Comparison of ENCODE assay signal across 21 cellular contexts in the genomic region with DNA sequence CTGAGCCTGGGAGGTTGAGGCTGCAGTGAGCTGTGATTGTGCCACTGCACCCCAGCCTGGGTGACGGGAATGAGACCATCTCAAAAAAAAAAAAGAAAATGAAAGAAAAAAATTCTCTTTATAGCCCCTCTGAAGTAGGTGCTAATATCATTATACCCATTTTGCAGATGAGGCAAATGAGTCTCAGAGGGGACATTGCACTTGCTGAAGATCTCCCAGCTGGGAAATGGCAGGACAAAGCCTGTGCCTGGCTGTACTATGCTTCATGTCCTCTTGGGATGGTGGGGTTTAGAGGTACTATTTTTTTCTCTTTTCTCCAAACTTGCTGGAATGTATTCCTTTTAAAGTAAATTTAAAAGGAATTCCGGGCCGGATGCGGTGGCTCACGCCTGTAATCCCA. TPM values are rescaled to one million over a fixed set of nuclear protein-coding genes. Genes with fewer than 3 reads are reported as not detected.
A peak's percentile ranks its signal among the peaks of the same experiment; 100 is the strongest.
DNase-seq lines count a peak whose midpoint lies in the region; ATAC-seq, FAIRE-seq and TF ChIP-seq lines count a peak whose summit lies in the region.
"Had no signal": no experiment of that assay in that cellular context is flagged by ENCODE, and none has a peak within 500 bp of the region (broad histone marks: within the 10 kb centered on the region; RNA-seq: fewer than 3 reads in every experiment).

No MANE protein-coding gene starts in this region.

- H3K23ac ChIP-seq in H9 (ENCODE audit: insufficient read length, low read depth, low read length): no peak overlapping the region

- H3T11ph ChIP-seq in H9 (ENCODE audit: low read length): no peak overlapping the region

- FAIRE-seq in kidney (lab: Jason Lieb, UNC): no peak
- FAIRE-seq: GM12878, GM18507, HTR-8/SVneo had no signal

- H3K9ac ChIP-seq in H9 (ENCODE audit: extremely low read depth, insufficient read length, low read length) (no peak overlapping the region), PC-3 (ENCODE audit: low read length) (no peak overlapping the region), kidney (ENCODE audit: low read length in 2 of 2) (no peak overlapping the region)
- H3K9ac ChIP-seq: BLaER1 treated with 17β-estradiol and CSF1 and Interleukin-3, amounts not matched to agents 10 nM and 100 nM had no signal

- H3K4me1 ChIP-seq in H9 (ENCODE audit: insufficient read depth, low read length) (peaks cover 11% of the 10 kb centered on the region; the same call in 1 of the 2 replicates), PC-3 (ENCODE audit: insufficient read depth, low read length) (peaks cover 8% of the 10 kb centered on the region; the same call in 1 of the 2 replicates), hepatocyte (ENCODE audit: insufficient read depth) (no peaks in the 10 kb centered on the region), kidney (ENCODE audit: control insufficient read depth in 1 of 2, insufficient read depth in 1 of 2, low read depth in 1 of 2, low read length in 2 of 2) (peaks cover 0 to 6% of the 10 kb centered on the region in 2 donors)

- H3K56ac ChIP-seq in H9 (ENCODE audit: insufficient read length, low read depth, low read length): no peak overlapping the region

- H3K27ac Mint-ChIP-seq in H9: peak overlapping the region in 2 of 3 experiments; percentile 96 to 97; a peak in 3 of 7 replicates
- no peak overlapping the region for H3K27ac Mint-ChIP-seq in activated T-helper 17 cell treated with anti-CD3 and anti-CD28 coated beads, Interleukin-2, amount 50 U/mL, for 72 hours
- H3K27ac Mint-ChIP-seq in activated CD8-positive, alpha-beta memory T cell treated with anti-CD3 and anti-CD28 coated beads, Interleukin-2, amount 10 ng/mL, durations not matched to agents 7 days and 5 days: no peak overlapping the region
- H3K27ac Mint-ChIP-seq: CD4-positive, alpha-beta T cell; HFFc6; IgD-negative memory B cell had no signal

- H3K9me3 ChIP-seq in H9 (ENCODE audit: control insufficient read depth, low read depth, low read length) (no peaks in the 10 kb centered on the region), PC-3 (ENCODE audit: low read length) (no peaks in the 10 kb centered on the region), hepatocyte (ENCODE audit: low read depth) (no peaks in the 10 kb centered on the region), kidney (ENCODE audit: control insufficient read depth in 1 of 2, low read length in 2 of 2) (no peaks in the 10 kb centered on the region)
- H3K9me3 ChIP-seq: BLaER1 treated with 17β-estradiol and CSF1 and Interleukin-3, amounts not matched to agents 10 nM and 100 nM had no signal

- no peak overlapping the region for H2AK5ac ChIP-seq in H9 (ENCODE audit: insufficient read length, low read length)

- no peaks in the 10 kb centered on the region for H3F3A ChIP-seq in PC-3 (ENCODE audit: low read length, unreplicated experiment)

- no peak overlapping the region for H2BK5ac ChIP-seq in H9 (ENCODE audit: insufficient read length, low read length)

- H3K4me3 ChIP-seq in PC-3 (ENCODE audit: low read length) (no peak overlapping the region; the same call in 1 of the 2 replicates), hepatocyte (no peak overlapping the region), kidney (ENCODE audit: low read length in 2 of 2) (no peak overlapping the region)
- H3K4me3 ChIP-seq: BLaER1 treated with 17β-estradiol and CSF1 and Interleukin-3, amounts not matched to agents 10 nM and 100 nM; GM12878 had no signal

- H2AFZ ChIP-seq in H9 (ENCODE audit: low read length) (no peak overlapping the region), PC-3 (ENCODE audit: low read length) (no peak overlapping the region), hepatocyte (no peak overlapping the region)

- no peak overlapping the region for H3K14ac ChIP-seq in H9 (ENCODE audit: insufficient read depth, low read length)

- no peak overlapping the region for H4K8ac ChIP-seq in H9 (replicated peaks; ENCODE audit: insufficient read length, low read depth, low read length)

- H3K27me3 ChIP-seq in H9 (ENCODE audit: insufficient read depth, low read length) (no peaks in the 10 kb centered on the region), PC-3 (ENCODE audit: low read length) (no peaks in the 10 kb centered on the region), hepatocyte (no peaks in the 10 kb centered on the region)
- H3K27me3 ChIP-seq: BLaER1 treated with 17β-estradiol and CSF1 and Interleukin-3, amounts not matched to agents 10 nM and 100 nM had no signal

- no peak overlapping the region for H3K18ac ChIP-seq in H9 (ENCODE audit: insufficient read length, low read depth, low read length)

- TF ChIP-seq CTCF in H9 (conservative IDR thresholded peaks at IDR 0.05): no peak
- no peak for TF ChIP-seq CTCF in PC-3 (conservative IDR thresholded peaks at IDR 0.05; ENCODE audit: low read depth, low read length)
- no peak for TF ChIP-seq CTCF in hepatocyte (IDR thresholded peaks at IDR 0.05; ENCODE audit: poor library complexity)
- TF ChIP-seq CTCF in kidney (IDR thresholded peaks at IDR 0.05; ENCODE audit: borderline replicate concordance, extremely low read depth, insufficient read depth): no peak

- H3K4ac ChIP-seq in H9 (ENCODE audit: low read depth, low read length): no peak overlapping the region

- peaks cover 2% of the 10 kb centered on the region; the same call in 1 of the 2 replicates for H3K27me3 Mint-ChIP-seq in H9 (ENCODE audit: low read depth)
- H3K27me3 Mint-ChIP-seq in activated T-helper 17 cell treated with anti-CD3 and anti-CD28 coated beads, Interleukin-2, amount 50 U/mL, for 72 hours: peaks cover 13% of the 10 kb centered on the region
- H3K27me3 Mint-ChIP-seq in activated CD8-positive, alpha-beta memory T cell treated with anti-CD3 and anti-CD28 coated beads, Interleukin-2, amount 10 ng/mL, durations not matched to agents 7 days and 5 days: peaks cover 14% of the 10 kb centered on the region

- no peaks in the 10 kb centered on the region; a peak in 1 of 5 replicates for H3K9me3 Mint-ChIP-seq in H9
- no peaks in the 10 kb centered on the region for H3K9me3 Mint-ChIP-seq in activated T-helper 17 cell treated with anti-CD3 and anti-CD28 coated beads, Interleukin-2, amount 50 U/mL, for 72 hours
- H3K9me3 Mint-ChIP-seq in activated CD8-positive, alpha-beta memory T cell treated with anti-CD3 and anti-CD28 coated beads, Interleukin-2, amount 10 ng/mL, durations not matched to agents 7 days and 5 days (ENCODE audit: low read depth): no peaks in the 10 kb centered on the region
- H3K9me3 Mint-ChIP-seq: CD4-positive, alpha-beta T cell; HFFc6; IgD-negative memory B cell had no signal

- H2BK15ac ChIP-seq in H9 (ENCODE audit: low read depth, low read length): no peak overlapping the region

- H3K4me3 Mint-ChIP-seq in H9: peak overlapping the region; percentile 86 to 91
- no peak overlapping the region for H3K4me3 Mint-ChIP-seq in activated T-helper 17 cell treated with anti-CD3 and anti-CD28 coated beads, Interleukin-2, amount 50 U/mL, for 72 hours
- no peak overlapping the region for H3K4me3 Mint-ChIP-seq in activated CD8-positive, alpha-beta memory T cell treated with anti-CD3 and anti-CD28 coated beads, Interleukin-2, amount 10 ng/mL, durations not matched to agents 7 days and 5 days
- H3K4me3 Mint-ChIP-seq: CD4-positive, alpha-beta T cell; HFFc6; IgD-negative memory B cell had no signal

- no peak overlapping the region for H2BK120ac ChIP-seq in H9 (ENCODE audit: low read depth, low read length, poor library complexity, severe bottlenecking)

- H4K91ac ChIP-seq in H9 (ENCODE audit: insufficient read length, low read depth, low read length): no peak overlapping the region

- H3K36me3 Mint-ChIP-seq in H9 (ENCODE audit: insufficient read depth in 1 of 3, low read depth in 3 of 3): peaks cover 0 to 11% (median 9%) of the 10 kb centered on the region in 3 experiments; a peak in 5 of 7 replicates
- H3K36me3 Mint-ChIP-seq in activated T-helper 17 cell treated with anti-CD3 and anti-CD28 coated beads, Interleukin-2, amount 50 U/mL, for 72 hours (ENCODE audit: low read depth): no peaks in the 10 kb centered on the region
- H3K36me3 Mint-ChIP-seq in activated CD8-positive, alpha-beta memory T cell treated with anti-CD3 and anti-CD28 coated beads, Interleukin-2, amount 10 ng/mL, durations not matched to agents 7 days and 5 days: no peaks in the 10 kb centered on the region

- no peaks in the 10 kb centered on the region for H4K20me1 ChIP-seq in H9 (ENCODE audit: control insufficient read depth, insufficient read depth, insufficient read length)
- no peaks in the 10 kb centered on the region for H4K20me1 ChIP-seq in PC-3 (ENCODE audit: low read length)
- no peaks in the 10 kb centered on the region for H4K20me1 ChIP-seq in hepatocyte (ENCODE audit: insufficient read depth, poor library complexity, severe bottlenecking)
- H4K20me1 ChIP-seq: BLaER1 treated with 17β-estradiol and CSF1 and Interleukin-3, amounts not matched to agents 10 nM and 100 nM had no signal

- no CpG with 5 or more reads among the region's 5 CpGs for WGBS in H9 (ENCODE audit: extremely low coverage, insufficient read length, low lambda C conversion rate)
- WGBS in hepatocyte (ENCODE audit: low lambda C conversion rate, missing lambda C conversion rate): 55% methylated on average over 5 of the region's 5 CpGs

- no peaks in the 10 kb centered on the region for H3K9me2 ChIP-seq in PC-3 (replicated peaks; ENCODE audit: low read length)
- no peaks in the 10 kb centered on the region for H3K9me2 ChIP-seq in hepatocyte (replicated peaks; ENCODE audit: insufficient read depth)

- H2BK12ac ChIP-seq in H9 (ENCODE audit: insufficient read length, low read depth, low read length): no peak overlapping the region

- H3K27ac ChIP-seq in H9 (ENCODE audit: insufficient read length, low read depth, low read length) (no peak overlapping the region), PC-3 (ENCODE audit: low read length) (no peak overlapping the region), hepatocyte (no peak overlapping the region), kidney (ENCODE audit: low read depth in 2 of 2, low read length in 2 of 2) (no peak overlapping the region)
- H3K27ac ChIP-seq: BLaER1 treated with 17β-estradiol and CSF1 and Interleukin-3, amounts not matched to agents 10 nM and 100 nM had no signal

- intact Hi-C loops in PC-3 (cut with micrococcal nuclease): no loop called here
- intact Hi-C loops in kidney (cut with DNase I): no loop called here

- DNase-seq in H9: no peak
- no peak for DNase-seq in PC-3
- no peak for DNase-seq in hepatocyte (ENCODE audit: low spot score)
- DNase-seq in kidney: peak; percentile 23
- DNase-seq in activated T-cell treated with anti-CD3 and anti-CD28 coated beads, Interleukin-2, amount 50 U/mL, for 1 hour: no peak
- DNase-seq in activated CD8-positive, alpha-beta memory T cell treated with anti-CD3 and anti-CD28 coated beads, Interleukin-2, amount 10 ng/mL, durations not matched to agents 7 days and 5 days: no peak
- DNase-seq in NCI-H146 (lab: John Stamatoyannopoulos, UW): no peak
- DNase-seq: ACHN; Calu3; CD4-positive, alpha-beta T cell; DMS 273 treated with DMSO at 0.1 percent for 48 hours; GOT3; HCEC 1CT; HFFc6 had no signal

- no peak overlapping the region for H4K5ac ChIP-seq in H9 (ENCODE audit: insufficient read length, low read depth, low read length)

- H3K36me3 ChIP-seq in PC-3 (ENCODE audit: low read depth, low read length) (no peaks in the 10 kb centered on the region), hepatocyte (replicated peaks; ENCODE audit: insufficient read depth, low read depth) (no peaks in the 10 kb centered on the region), kidney (ENCODE audit: control insufficient read depth in 1 of 2, insufficient read depth in 2 of 2, low read length in 2 of 2) (no peaks in the 10 kb centered on the region)
- H3K36me3 ChIP-seq: BLaER1 treated with 17β-estradiol and CSF1 and Interleukin-3, amounts not matched to agents 10 nM and 100 nM had no signal

- no TSS peak for BruUV-seq in PC-3 (replicated peaks; lab: Mats Ljungman, UMichigan)

- peaks cover 60 to 63% of the 10 kb centered on the region in 2 experiments for H3K4me1 Mint-ChIP-seq in H9
- peaks cover 9% of the 10 kb centered on the region for H3K4me1 Mint-ChIP-seq in activated T-helper 17 cell treated with anti-CD3 and anti-CD28 coated beads, Interleukin-2, amount 50 U/mL, for 72 hours
- peaks cover 41% of the 10 kb centered on the region for H3K4me1 Mint-ChIP-seq in activated CD8-positive, alpha-beta memory T cell treated with anti-CD3 and anti-CD28 coated beads, Interleukin-2, amount 10 ng/mL, durations not matched to agents 7 days and 5 days

- H3K79me1 ChIP-seq in H9 (ENCODE audit: insufficient read depth, low read depth, low read length, poor library complexity, severe bottlenecking): peaks cover 4% of the 10 kb centered on the region

- CTCF ChIA-PET in PC-3 (lab: Charles Lee): interaction anchor here (0.6 kb wide), 2 partner anchors 43 to 45 kb away, joined by 4 to 6 read pairs; no protein-coding TSS in a partner anchor
- CTCF ChIA-PET in activated CD8-positive, alpha-beta memory T cell treated with anti-CD3 and anti-CD28 coated beads, Interleukin-2, amount 10 ng/mL, durations not matched to agents 7 days and 5 days (lab: Charles Lee): interaction anchor here (1.3 kb wide), 1 partner anchor 79 kb away, joined by 4 read pairs; no protein-coding TSS in a partner anchor

- H3K79me2 ChIP-seq in H9 (ENCODE audit: insufficient read depth, low read length) (peaks cover 2% of the 10 kb centered on the region; the same call in 1 of the 2 replicates), PC-3 (ENCODE audit: low read length) (no peaks in the 10 kb centered on the region), hepatocyte (no peaks in the 10 kb centered on the region)

- no peak for ATAC-seq in PC-3
- ATAC-seq in activated T-helper 17 cell treated with anti-CD3 and anti-CD28 coated beads, Interleukin-2, amount 50 U/mL, for 72 hours (replicated peaks): no peak
- no peak for ATAC-seq in activated CD8-positive, alpha-beta memory T cell treated with anti-CD3 and anti-CD28 coated beads, Interleukin-2, amount 10 ng/mL, durations not matched to agents 7 days and 5 days
- ATAC-seq: GM12878 had no signal

- H3K23me2 ChIP-seq in H9 (ENCODE audit: insufficient read length, low read depth, low read length, poor library complexity, severe bottlenecking): peaks cover 15% of the 10 kb centered on the region

- H3K4me2 ChIP-seq in H9 (ENCODE audit: insufficient read depth, insufficient read length, low read length) (peak overlapping the region; percentile 91), PC-3 (ENCODE audit: low read length) (peak overlapping the region; percentile 92; the same call in 1 of the 2 replicates), hepatocyte (peak overlapping the region; percentile 74)

- POLR2A ChIA-PET in PC-3 (lab: Charles Lee; ENCODE audit: unreplicated experiment): no interaction called here

- no peak overlapping the region for H2BK20ac ChIP-seq in H9 (ENCODE audit: low read depth, low read length, poor library complexity, severe bottlenecking)

RNA-seq across cellular contexts. Expression of gene SMPDL3B, which starts 1.6 kb away (rescaled TPM):
- 49.5 and 51.3 TPM in 2 replicates for total RNA-seq in H9 (2021)
- 19.6 and 25.7 TPM in 2 replicates for total RNA-seq in PC-3 (2014; rRNA removed)
- total RNA-seq in hepatocyte: 17.3 and 19.6 TPM in 2 replicates
- 11.2 and 16.2 TPM in 2 replicates for polyA plus RNA-seq in hepatocyte
- 9.7 TPM for total RNA-seq in kidney
- 5.9 TPM for polyA plus RNA-seq in kidney (ENCODE audit: insufficient read depth, low read depth, low replicate concordance)
- under 1 TPM; 0.28 to 0.45 TPM for total RNA-seq in activated T-helper 17 cell treated with anti-CD3 and anti-CD28 coated beads, Interleukin-2, amount 50 U/mL, for 72 hours
- total RNA-seq in activated CD8-positive, alpha-beta memory T cell treated with anti-CD3 and anti-CD28 coated beads, Interleukin-2, amount 10 ng/mL, durations not matched to agents 7 days and 5 days: 1 to 10 TPM in 1 of 2 experiments, under 1 TPM in 1; 0.40 to 1.4 TPM
- total RNA-seq: A172; CD4-positive, alpha-beta T cell; HFFc6 had no signal
- polyA plus RNA-seq: IgD-negative memory B cell had no signal

RNA-seq across cellular contexts. Expression of gene RPA2, which starts 22.0 kb away (rescaled TPM):
- 81.4 and 83.5 TPM in 2 replicates for total RNA-seq in H9 (2021)
- 139 and 171 TPM in 2 replicates for total RNA-seq in PC-3 (2014; rRNA removed)
- total RNA-seq in hepatocyte: 25.2 and 29.5 TPM in 2 replicates
- 28.5 and 39.6 TPM in 2 replicates for polyA plus RNA-seq in hepatocyte
- total RNA-seq in kidney: 36.0 TPM
- polyA plus RNA-seq in kidney (ENCODE audit: insufficient read depth, low read depth, low replicate concordance): 32.6 TPM
- 10 to 100 TPM; 88.9 to 98.6 TPM for total RNA-seq in activated T-helper 17 cell treated with anti-CD3 and anti-CD28 coated beads, Interleukin-2, amount 50 U/mL, for 72 hours
- total RNA-seq in activated CD8-positive, alpha-beta memory T cell treated with anti-CD3 and anti-CD28 coated beads, Interleukin-2, amount 10 ng/mL, durations not matched to agents 7 days and 5 days: 10 to 100 TPM; 63.0 to 72.1 TPM

RNA-seq across cellular contexts. Expression of gene XKR8, which starts 23.4 kb away (rescaled TPM):
- 17.2 and 17.9 TPM in 2 replicates for total RNA-seq in H9 (2021)
- 6.9 and 8.2 TPM in 2 replicates for total RNA-seq in PC-3 (2014; rRNA removed)
- total RNA-seq in hepatocyte: 12.5 and 17.9 TPM in 2 replicates
- 17.4 and 20.2 TPM in 2 replicates for polyA plus RNA-seq in hepatocyte
- total RNA-seq in kidney: 8.2 TPM
- polyA plus RNA-seq in kidney (ENCODE audit: insufficient read depth, low read depth, low replicate concordance): 9.1 TPM
- 10 to 100 TPM in 1 of 2 donors, 1 to 10 TPM in 1; 8.4 to 12.2 TPM for total RNA-seq in activated T-helper 17 cell treated with anti-CD3 and anti-CD28 coated beads, Interleukin-2, amount 50 U/mL, for 72 hours
- 1 to 10 TPM; 5.2 to 6.6 TPM for total RNA-seq in activated CD8-positive, alpha-beta memory T cell treated with anti-CD3 and anti-CD28 coated beads, Interleukin-2, amount 10 ng/mL, durations not matched to agents 7 days and 5 days

Comparison
In these comparisons a context has a peak if more than half of its experiments do, and no peak if none do; other contexts are left out.
1. H3K27ac Mint-ChIP-seq: peak in H9 (2 of 3); none in activated T-helper 17 cell treated with anti-CD3 and anti-CD28 coated beads, Interleukin-2, amount 50 U/mL, for 72 hours (single experiment) and activated CD8-positive, alpha-beta memory T cell treated with anti-CD3 and anti-CD28 coated beads, Interleukin-2, amount 10 ng/mL, durations not matched to agents 7 days and 5 days (single experiment).
2. H3K4me3 Mint-ChIP-seq: peak in H9 (2 of 2); none in activated T-helper 17 cell treated with anti-CD3 and anti-CD28 coated beads, Interleukin-2, amount 50 U/mL, for 72 hours (single experiment) and activated CD8-positive, alpha-beta memory T cell treated with anti-CD3 and anti-CD28 coated beads, Interleukin-2, amount 10 ng/mL, durations not matched to agents 7 days and 5 days (single experiment).
3. Peak in every context shown above with its lines, with median percentiles within 50 percentile points of each other: H3K4me2 ChIP-seq.